ENCODE assay signal across 9 cellular contexts in the genomic region with DNA sequence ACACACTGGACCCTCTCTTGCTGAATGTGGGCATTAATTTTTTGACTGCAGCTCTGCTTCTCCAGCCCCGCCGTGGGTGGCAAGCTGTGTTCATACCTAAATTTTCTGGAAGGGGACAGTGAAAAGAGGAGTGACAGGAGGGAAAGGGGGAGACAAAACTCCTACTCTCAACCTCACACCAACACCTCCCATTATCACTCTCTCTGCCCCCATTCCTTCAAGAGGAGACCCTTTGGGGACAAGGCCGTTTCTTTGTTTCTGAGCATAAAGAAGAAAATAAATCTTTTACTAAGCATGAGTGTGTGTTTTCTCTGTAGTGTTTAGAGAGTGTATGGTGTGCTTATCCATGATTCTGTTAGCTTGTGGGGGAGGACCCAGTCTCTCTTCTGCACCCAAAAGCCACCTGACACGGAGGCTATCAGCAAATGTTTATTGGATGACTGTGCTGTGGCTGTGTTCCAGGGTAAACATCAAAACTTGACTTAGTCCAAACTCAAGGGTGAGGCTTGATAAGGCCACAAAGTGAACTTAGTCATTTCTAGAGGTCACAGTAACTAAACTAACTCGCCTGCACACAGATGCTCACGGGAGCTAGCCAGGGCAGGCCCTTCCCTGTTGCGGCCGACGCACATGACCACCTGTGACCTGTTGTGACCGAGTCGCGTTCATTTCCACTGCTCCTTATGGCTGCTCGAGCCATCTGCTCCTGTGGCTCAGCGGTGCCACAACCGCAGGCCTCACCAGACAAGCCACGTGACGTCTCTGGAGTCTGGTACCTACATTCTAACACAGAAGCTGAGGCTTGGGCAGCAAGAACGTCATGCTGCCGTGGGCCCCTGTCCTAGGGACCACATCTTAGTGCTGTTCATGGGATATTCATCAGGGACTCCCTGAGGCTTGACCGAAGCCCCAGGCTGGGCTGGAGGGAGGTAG.
DNase-seq lines count a peak whose midpoint lies in the region; TF ChIP-seq lines count a peak whose summit lies in the region.
"Had no signal": no experiment of that assay in that cellular context is flagged by ENCODE, and none has a peak within 500 bp of the region (broad histone marks: within the 10 kb centered on the region; RNA-seq: fewer than 3 reads in every experiment).

No MANE protein-coding gene starts in this region.

- H3K36me3 ChIP-seq in WERI-Rb-1 = peaks cover 46% of the 10 kb centered on the region

- no peaks in the 10 kb centered on the region for H3K9me3 ChIP-seq in WERI-Rb-1 (ENCODE audit: severe bottlenecking)

- no peak overlapping the region for H3K4me3 ChIP-seq in WERI-Rb-1 (ENCODE audit: low read depth, low read length)

- H3K27ac ChIP-seq in WERI-Rb-1 = peak overlapping the region; percentile 81

- no peaks in the 10 kb centered on the region for H3K9me3 Mint-ChIP-seq in activated naive CD4-positive, alpha-beta T cell treated with anti-CD3 and anti-CD28 coated beads, Interleukin-2, amount 50 U/mL, for 24 hours

- peak overlapping the region; percentile 48 for H3K27ac Mint-ChIP-seq in activated naive CD4-positive, alpha-beta T cell treated with anti-CD3 and anti-CD28 coated beads, Interleukin-2, amount 50 U/mL, for 24 hours

- H3K4me3 Mint-ChIP-seq in activated naive CD4-positive, alpha-beta T cell treated with anti-CD3 and anti-CD28 coated beads, Interleukin-2, amount 50 U/mL, for 24 hours = no peak overlapping the region

- no peak for DNase-seq in activated naive CD4-positive, alpha-beta T cell (lab: John Stamatoyannopoulos, UW)
- DNase-seq in WERI-Rb-1 = peak; percentile 87
- DNase-seq in hepatic stellate cell (ENCODE audit: low spot score) = peak; percentile 61
- DNase-seq in NCI-H446 treated with DMSO at 0.1 percent for 48 hours (lab: John Stamatoyannopoulos, UW) = no peak
- no peak for DNase-seq in GOT3 (lab: John Stamatoyannopoulos, UW)
- DNase-seq in stimulated activated naive CD4-positive, alpha-beta T cell (lab: John Stamatoyannopoulos, UW) = no peak
- DNase-seq in GM03348 (ENCODE audit: low spot score) = no peak
- DNase-seq: stimulated activated CD8-positive, alpha-beta memory T cell treated with anti-CD3 and anti-CD28 coated beads, Interleukin-4, amount 100 ng/mL, for 48 hours had no signal

- H3K27me3 ChIP-seq in WERI-Rb-1 (ENCODE audit: insufficient read depth, low read depth, severe bottlenecking) = no peaks in the 10 kb centered on the region

- H3K36me3 Mint-ChIP-seq in activated naive CD4-positive, alpha-beta T cell treated with anti-CD3 and anti-CD28 coated beads, Interleukin-2, amount 50 U/mL, for 24 hours = peaks cover 2% of the 10 kb centered on the region

- H3K4me1 Mint-ChIP-seq in activated naive CD4-positive, alpha-beta T cell treated with anti-CD3 and anti-CD28 coated beads, Interleukin-2, amount 50 U/mL, for 24 hours = no peaks in the 10 kb centered on the region

- no peaks in the 10 kb centered on the region for H3K27me3 Mint-ChIP-seq in activated naive CD4-positive, alpha-beta T cell treated with anti-CD3 and anti-CD28 coated beads, Interleukin-2, amount 50 U/mL, for 24 hours

- no peak for TF ChIP-seq CTCF in WERI-Rb-1 (IDR thresholded peaks at IDR 0.05; ENCODE audit: low read depth, low read length)

Comparison
In these comparisons a context has a peak if more than half of its experiments do, and no peak if none do; other contexts are left out.
1. DNase-seq: peak in WERI-Rb-1 (single experiment) and hepatic stellate cell (single experiment); none in activated naive CD4-positive, alpha-beta T cell (0 of 4), NCI-H446 treated with DMSO at 0.1 percent for 48 hours (single experiment), GOT3 (single experiment), stimulated activated naive CD4-positive, alpha-beta T cell (0 of 6) and GM03348 (single experiment).